In genomic region chr3:42601898-42602581, GRCh38 we compare ENCODE assay signal across 8 cellular contexts. TPM values are rescaled to one million over a fixed set of nuclear protein-coding genes. Genes with fewer than 3 reads are reported as not detected.
DNase-seq lines count a peak whose midpoint lies in the region; ATAC-seq and TF ChIP-seq lines count a peak whose summit lies in the region.

No MANE protein-coding gene starts in this region.

- no peak for TF ChIP-seq POLR2A in uterus (IDR thresholded peaks at IDR 0.05)

- H3K4me3 ChIP-seq in HUES6 (ENCODE audit: low read depth, low read length): peak overlapping the region; percentile 81
- peak overlapping the region; percentile 78 to 80 for H3K4me3 ChIP-seq in uterus

- peaks cover 0 to 1% (median 0%) of the 10 kb centered on the region in 7 donors for H3K9me3 Mint-ChIP-seq in CD14-positive monocyte
- H3K9me3 Mint-ChIP-seq in activated naive CD8-positive, alpha-beta T cell (ENCODE audit: low read depth): peaks cover 4% of the 10 kb centered on the region

- ATAC-seq in GM19467 (IDR thresholded peaks at IDR 0.05; ENCODE audit: unreplicated experiment): no peak

- H3K27me3 ChIP-seq in HUES6 (ENCODE audit: control insufficient read depth, insufficient read depth, low read length) (no peaks in the 10 kb centered on the region), uterus (no peaks in the 10 kb centered on the region)

- peaks cover 14% of the 10 kb centered on the region for H3K36me3 ChIP-seq in HUES6 (ENCODE audit: control insufficient read depth, insufficient read depth, low read length)
- no peaks in the 10 kb centered on the region for H3K36me3 ChIP-seq in uterus

- peak overlapping the region; percentile 95 for H3K9ac ChIP-seq in HUES6 (ENCODE audit: low read length)

- H3K36me3 Mint-ChIP-seq in CD14-positive monocyte: peaks cover 16 to 23% of the 10 kb centered on the region in 2 donors
- peaks cover 10% of the 10 kb centered on the region for H3K36me3 Mint-ChIP-seq in activated naive CD8-positive, alpha-beta T cell

- H3K4me3 Mint-ChIP-seq in CD14-positive monocyte: no peak overlapping the region
- H3K4me3 Mint-ChIP-seq in activated naive CD8-positive, alpha-beta T cell: peak overlapping the region; percentile 97

- no peak overlapping the region for H3K27ac ChIP-seq in HUES6 (ENCODE audit: low read depth, low read length)
- H3K27ac ChIP-seq in uterus: peak overlapping the region; percentile 94 to 95

- peaks cover 4% of the 10 kb centered on the region for H3K4me1 ChIP-seq in HUES6 (ENCODE audit: control insufficient read depth, insufficient read depth, low read length)
- H3K4me1 ChIP-seq in uterus: no peaks in the 10 kb centered on the region

- H3K9me3 ChIP-seq in HUES6 (ENCODE audit: control insufficient read depth, insufficient read depth, low read depth, low read length) (no peaks in the 10 kb centered on the region), uterus (no peaks in the 10 kb centered on the region)

- DNase-seq in CD14-positive monocyte (ENCODE audit: low spot score) (no peak), kidney glomerular epithelial cell (lab: John Stamatoyannopoulos, UW) (peak; percentile 13), uterus (no peak), NCI-H446 treated with DMSO at 0.1 percent for 48 hours (lab: John Stamatoyannopoulos, UW) (no peak), NCI-H345 (lab: John Stamatoyannopoulos, UW) (no peak)

- H3K27me3 Mint-ChIP-seq in CD14-positive monocyte (ENCODE audit: low read depth in 3 of 3): peaks cover 0 to 3% (median 1%) of the 10 kb centered on the region in 3 donors
- no peaks in the 10 kb centered on the region for H3K27me3 Mint-ChIP-seq in activated naive CD8-positive, alpha-beta T cell

- intact Hi-C loops in CD14-positive monocyte (cut with micrococcal nuclease) (loop anchor here in 1 of 2 donors (10.0 kb wide), 3 partner anchors 163 to 1023 kb away; partner anchors contain the start of genes ACKR2, ANO10 and HIGD1A), uterus (cut with DNase I; ENCODE audit: low total_unique reads) (loop anchor here (10.0 kb wide), 1 partner anchor 53 kb away; the partner anchor contains the start of gene ZBTB47)

- peaks cover 26% of the 10 kb centered on the region for H3K4me1 Mint-ChIP-seq in CD14-positive monocyte
- H3K4me1 Mint-ChIP-seq in activated naive CD8-positive, alpha-beta T cell (ENCODE audit: low read depth): peaks cover 48% of the 10 kb centered on the region

- peak overlapping the region; percentile 15 to 97 (median 45) for H3K27ac Mint-ChIP-seq in CD14-positive monocyte
- H3K27ac Mint-ChIP-seq in activated naive CD8-positive, alpha-beta T cell: peak overlapping the region; percentile 94

- TF ChIP-seq CTCF in CD14-positive monocyte (IDR thresholded peaks at IDR 0.05) (no peak), uterus (IDR thresholded peaks at IDR 0.05) (no peak)

RNA-seq across cellular contexts. Expression of gene NKTR, which starts 1.6 kb away (rescaled TPM):
- polyA plus RNA-seq in CD14-positive monocyte: 1 to 10 TPM; 2.6 to 5.8 TPM
- total RNA-seq in uterus: 100 to 1,000 TPM; 119 to 361 (median 164) TPM

RNA-seq across cellular contexts. Expression of gene SS18L2, which starts 11.4 kb away (rescaled TPM):
- 10 to 100 TPM; 89.1 TPM for polyA plus RNA-seq in CD14-positive monocyte
- total RNA-seq in uterus: 10 to 100 TPM in 3 of 4 donors, 1 to 10 TPM in 1; 7.4 to 20.0 (median 15.7) TPM

RNA-seq across cellular contexts. Expression of gene SEC22C, which starts 20.3 kb away (rescaled TPM):
- 10 to 100 TPM; 27.4 to 28.4 TPM for polyA plus RNA-seq in CD14-positive monocyte
- total RNA-seq in uterus: 10 to 100 TPM; 49.7 to 82.6 (median 66.0) TPM

RNA-seq across cellular contexts. Expression of gene ZBTB47, which starts 51.5 kb away (rescaled TPM):
- polyA plus RNA-seq in CD14-positive monocyte: under 1 TPM; 0.35 to 0.41 TPM
- total RNA-seq in uterus: 10 to 100 TPM; 29.1 to 44.7 (median 32.1) TPM
